Comparison of ENCODE assay signal across 8 cellular contexts in genomic region chr6:139219271-139219729, GRCh38.
A peak's percentile ranks its signal among the peaks of the same experiment; 100 is the strongest.
DNase-seq lines count a peak whose midpoint lies in the region; ATAC-seq and TF ChIP-seq lines count a peak whose summit lies in the region.

No MANE protein-coding gene starts in this region.

- H3K36me3 ChIP-seq in esophagus muscularis mucosa, result no peaks in the 10 kb centered on the region

- H3K36me3 Mint-ChIP-seq in naive thymus-derived CD8-positive, alpha-beta T cell, result peaks cover 0 to 2% (median 2%) of the 10 kb centered on the region in 3 donors
- H3K36me3 Mint-ChIP-seq in stimulated activated effector memory CD8-positive, alpha-beta T cell treated with anti-CD3 and anti-CD28 coated beads, Interleukin-12 subunit alpha, Interleukin-12 subunit beta, amount 100 ng/mL, for 72 hours, result no peaks in the 10 kb centered on the region

- H3K27ac ChIP-seq in esophagus muscularis mucosa (replicated peaks in 1 of 4), result peak overlapping the region in 2 of 4 donors; percentile 11 to 30

- POLR2A ChIA-PET in naive thymus-derived CD8-positive, alpha-beta T cell (lab: Charles Lee), result interaction anchor here (0.6 to 2.0 kb wide), 10 partner anchors 54 to 155 kb away, joined by 3 to 16 read pairs (median 5); partner anchors contain the start of genes CITED2 and TXLNB

- peak overlapping the region; percentile 58 to 97 (median 88) for H3K27ac Mint-ChIP-seq in naive thymus-derived CD8-positive, alpha-beta T cell
- peak overlapping the region; percentile 14 for H3K27ac Mint-ChIP-seq in stimulated activated effector memory CD8-positive, alpha-beta T cell treated with anti-CD3 and anti-CD28 coated beads, Interleukin-12 subunit alpha, Interleukin-12 subunit beta, amount 100 ng/mL, for 72 hours

- peak; percentile 100 for ATAC-seq in GM21723 (IDR thresholded peaks at IDR 0.05; ENCODE audit: unreplicated experiment)
- peak; percentile 100 for ATAC-seq in naive thymus-derived CD8-positive, alpha-beta T cell
- ATAC-seq in stimulated activated effector memory CD8-positive, alpha-beta T cell treated with anti-CD3 and anti-CD28 coated beads, Interleukin-12 subunit alpha, Interleukin-12 subunit beta, amount 100 ng/mL, for 72 hours, result peak; percentile 100

- no peaks in the 10 kb centered on the region for H3K9me3 Mint-ChIP-seq in naive thymus-derived CD8-positive, alpha-beta T cell
- peaks cover 4% of the 10 kb centered on the region for H3K9me3 Mint-ChIP-seq in stimulated activated effector memory CD8-positive, alpha-beta T cell treated with anti-CD3 and anti-CD28 coated beads, Interleukin-12 subunit alpha, Interleukin-12 subunit beta, amount 100 ng/mL, for 72 hours

- H3K4me3 Mint-ChIP-seq in naive thymus-derived CD8-positive, alpha-beta T cell, result peak overlapping the region in 5 of 10 donors; percentile 37 to 77 (median 46)
- peak overlapping the region; percentile 6 for H3K4me3 Mint-ChIP-seq in stimulated activated effector memory CD8-positive, alpha-beta T cell treated with anti-CD3 and anti-CD28 coated beads, Interleukin-12 subunit alpha, Interleukin-12 subunit beta, amount 100 ng/mL, for 72 hours

- H3K4me1 ChIP-seq in esophagus muscularis mucosa, result peaks cover 0 to 10% (median 8%) of the 10 kb centered on the region in 4 donors

- 1% methylated on average over 7 of the region's 7 CpGs for WGBS in esophagus muscularis mucosa

- TF ChIP-seq POLR2A in esophagus muscularis mucosa (IDR thresholded peaks at IDR 0.05; ENCODE audit: low read depth), result no peak

- DNase-seq in DMS79 (lab: John Stamatoyannopoulos, UW) (peak; percentile 32), OCI-M2 (lab: John Stamatoyannopoulos, UW; ENCODE audit: unreplicated experiment) (peak; percentile 98), activated T-cell treated with anti-CD3 and anti-CD28 coated beads for 4 hours (peak; percentile 57), esophagus muscularis mucosa (ENCODE audit: extremely low spot score) (peak; percentile 93)
- DNase-seq in naive thymus-derived CD8-positive, alpha-beta T cell, result peak; percentile 36 to 86 (median 65)
- peak; percentile 43 to 74 for DNase-seq in stimulated activated effector memory CD8-positive, alpha-beta T cell treated with anti-CD3 and anti-CD28 coated beads, Interleukin-12 subunit alpha, Interleukin-12 subunit beta, amount 100 ng/mL, for 72 hours (ENCODE audit: low spot score in 2 of 2)

- no peak for TF ChIP-seq EP300 in Ishikawa (IDR thresholded peaks at IDR 0.05; ENCODE audit: borderline replicate concordance)
- TF ChIP-seq EP300 in esophagus muscularis mucosa (IDR thresholded peaks at IDR 0.05), result no peak

- peak; percentile 93 for TF ChIP-seq RAD21 in Ishikawa (IDR thresholded peaks at IDR 0.05; ENCODE audit: low read depth)

- H3K4me3 ChIP-seq in esophagus muscularis mucosa, result no peak overlapping the region

- H3K27me3 ChIP-seq in esophagus muscularis mucosa, result no peaks in the 10 kb centered on the region

- no peaks in the 10 kb centered on the region for H3K9me3 ChIP-seq in esophagus muscularis mucosa

- intact Hi-C loops in esophagus muscularis mucosa (cut with DNase I), result no loop called here

- H3K4me1 Mint-ChIP-seq in naive thymus-derived CD8-positive, alpha-beta T cell, result peaks cover 4 to 14% (median 10%) of the 10 kb centered on the region in 4 donors
- peaks cover 6% of the 10 kb centered on the region for H3K4me1 Mint-ChIP-seq in stimulated activated effector memory CD8-positive, alpha-beta T cell treated with anti-CD3 and anti-CD28 coated beads, Interleukin-12 subunit alpha, Interleukin-12 subunit beta, amount 100 ng/mL, for 72 hours

- TF ChIP-seq CTCF in esophagus muscularis mucosa (IDR thresholded peaks at IDR 0.05), result peak; percentile 79 to 85 (median 82)

- H3K27me3 Mint-ChIP-seq in naive thymus-derived CD8-positive, alpha-beta T cell, result no peaks in the 10 kb centered on the region

TF ChIP-seq in Ishikawa, 13 proteins besides CTCF, POLR2A, EP300 and RAD21:
- TF ChIP-seq REST (IDR thresholded peaks at IDR 0.05; ENCODE audit: low read depth) (no peak), TCF12 (IDR thresholded peaks at IDR 0.05; ENCODE audit: low read depth) (no peak), TAF1 (IDR thresholded peaks at IDR 0.05; ENCODE audit: low read depth) (no peak), TEAD4 (IDR thresholded peaks at IDR 0.05) (peak; percentile 23; the same call in 1 of the 2 replicates), EGR1 (IDR thresholded peaks at IDR 0.05) (no peak), YY1 (IDR thresholded peaks at IDR 0.05; ENCODE audit: low read depth) (no peak), CEBPB (IDR thresholded peaks at IDR 0.05) (no peak)

Comparison
In these comparisons a context has a peak if more than half of its experiments do, and no peak if none do; other contexts are left out.
1. DNase-seq: peak in every context shown above with its lines; median percentile 98 in OCI-M2; 93 in esophagus muscularis mucosa; 65 in naive thymus-derived CD8-positive, alpha-beta T cell; 58 in stimulated activated effector memory CD8-positive, alpha-beta T cell treated with anti-CD3 and anti-CD28 coated beads, Interleukin-12 subunit alpha, Interleukin-12 subunit beta, amount 100 ng/mL, for 72 hours; 57 in activated T-cell treated with anti-CD3 and anti-CD28 coated beads for 4 hours; 32 in DMS79.